Comparison of ENCODE assay signal across 11 cellular contexts in the genomic region with DNA sequence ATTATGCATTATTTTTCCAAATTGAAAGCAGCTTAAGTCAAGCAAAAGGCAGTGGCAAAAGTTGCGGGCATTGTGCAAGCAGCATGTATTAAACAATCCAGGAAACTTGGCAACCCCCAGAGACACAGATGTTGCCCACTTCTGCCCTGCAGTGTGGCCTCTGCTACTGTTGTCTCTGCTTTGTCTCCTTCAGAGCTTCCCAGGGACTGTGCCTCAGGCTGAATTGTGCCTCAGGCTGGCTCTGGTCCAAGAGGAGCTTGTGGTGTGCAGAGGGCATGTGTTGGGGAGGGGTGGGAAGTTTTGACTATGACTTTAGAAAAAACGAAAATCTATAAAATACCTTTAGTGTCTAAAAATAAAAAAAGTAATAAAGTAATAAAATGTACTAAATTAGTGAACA.
DNase-seq lines count a peak whose midpoint lies in the region; ATAC-seq and TF ChIP-seq lines count a peak whose summit lies in the region.
"Had no signal": no experiment of that assay in that cellular context is flagged by ENCODE, and none has a peak within 500 bp of the region (broad histone marks: within the 10 kb centered on the region; RNA-seq: fewer than 3 reads in every experiment).

No MANE protein-coding gene starts in this region.

- H3K4me3 ChIP-seq in SJCRH30 = no peak overlapping the region
- H3K4me3 ChIP-seq in thyroid gland (replicated peaks in 1 of 3) = no peak overlapping the region
- H3K4me3 ChIP-seq in psoas muscle = no peak overlapping the region

- WGBS in thyroid gland, 2 donors = 19 to 22% methylated on average over 2 of the region's 2 CpGs
- WGBS in psoas muscle, 3 donors = 24 to 28% (median 26%) methylated on average over 2 of the region's 2 CpGs

- no peak for TF ChIP-seq POLR2A in thyroid gland (IDR thresholded peaks at IDR 0.05)

- peaks cover 4% of the 10 kb centered on the region for H3K4me1 ChIP-seq in SJCRH30
- H3K4me1 ChIP-seq in foreskin keratinocyte = no peaks in the 10 kb centered on the region
- H3K4me1 ChIP-seq in thyroid gland = peaks cover 13 to 20% of the 10 kb centered on the region in 2 donors
- H3K4me1 ChIP-seq in psoas muscle = no peaks in the 10 kb centered on the region

- peak; percentile 59 for ATAC-seq in foreskin keratinocyte
- ATAC-seq in psoas muscle = no peak
- ATAC-seq in HG03159 (IDR thresholded peaks at IDR 0.05; ENCODE audit: unreplicated experiment) = no peak

- H3K27ac ChIP-seq in SJCRH30 (no peak overlapping the region), foreskin keratinocyte (no peak overlapping the region), thyroid gland (peak overlapping the region in 1 of 3 donors; percentile 7), psoas muscle (no peak overlapping the region)

- H3K27me3 ChIP-seq in SJCRH30 = no peaks in the 10 kb centered on the region
- no peaks in the 10 kb centered on the region for H3K27me3 ChIP-seq in foreskin keratinocyte
- H3K27me3 ChIP-seq in thyroid gland = no peaks in the 10 kb centered on the region
- no peaks in the 10 kb centered on the region for H3K27me3 ChIP-seq in psoas muscle (ENCODE audit: insufficient read depth in 3 of 3, low read length in 2 of 3)

- DNase-seq in NCI-H82 (lab: John Stamatoyannopoulos, UW) = peak; percentile 63
- DNase-seq in NCI-H82 treated with DMSO at 0.1 percent for 48 hours (lab: John Stamatoyannopoulos, UW; ENCODE audit: unreplicated experiment) = no peak
- DNase-seq in SJCRH30 = peak; percentile 86 to 95
- DNase-seq in foreskin keratinocyte = peak in 1 of 2 donors; percentile 23
- DNase-seq in thyroid gland = peak; percentile 74 to 82
- no peak for DNase-seq in psoas muscle
- DNase-seq in hepatic stellate cell (ENCODE audit: low spot score) = no peak
- DNase-seq: activated CD4-positive, alpha-beta T cell treated with anti-CD3 and anti-CD28 coated beads, Interleukin-2, amount 50 U/mL, for 4 hours; kidney glomerular epithelial cell; NCI-H526 treated with DMSO at 0.1 percent for 48 hours had no signal

- intact Hi-C loops in thyroid gland (cut with DNase I) (no loop called here), psoas muscle (cut with DNase I) (no loop called here)

- H3K36me3 ChIP-seq in SJCRH30 (no peaks in the 10 kb centered on the region), thyroid gland (no peaks in the 10 kb centered on the region), psoas muscle (ENCODE audit: insufficient read depth in 1 of 2, low read depth in 1 of 2) (no peaks in the 10 kb centered on the region)

- H3K9me3 ChIP-seq in SJCRH30 (replicated peaks) (no peaks in the 10 kb centered on the region), thyroid gland (no peaks in the 10 kb centered on the region), psoas muscle (no peaks in the 10 kb centered on the region)

- TF ChIP-seq CTCF in foreskin keratinocyte (conservative IDR thresholded peaks at IDR 0.05) (no peak), thyroid gland (IDR thresholded peaks at IDR 0.05) (no peak), psoas muscle (IDR thresholded peaks at IDR 0.05) (no peak)

Comparison
In these comparisons a context has a peak if more than half of its experiments do, and no peak if none do; other contexts are left out.
1. DNase-seq: peak in NCI-H82 (single experiment), SJCRH30 (2 of 2) and thyroid gland (2 of 2); none in NCI-H82 treated with DMSO at 0.1 percent for 48 hours (single experiment), psoas muscle (0 of 2) and hepatic stellate cell (single experiment).